8 cellular contexts compared by ENCODE assay signal in genomic region chr21:41411449-41412089, GRCh38. TPM values are rescaled to one million over a fixed set of nuclear protein-coding genes. Genes with fewer than 3 reads are reported as not detected.
A peak's percentile ranks its signal among the peaks of the same experiment; 100 is the strongest.
DNase-seq lines count a peak whose midpoint lies in the region; ATAC-seq and TF ChIP-seq lines count a peak whose summit lies in the region.
"Had no signal": no experiment of that assay in that cellular context is flagged by ENCODE, and none has a peak within 500 bp of the region (broad histone marks: within the 10 kb centered on the region; RNA-seq: fewer than 3 reads in every experiment).

No MANE protein-coding gene starts in this region.

- DNase-seq in GM12865 (ENCODE audit: low read depth) (peak; percentile 71), HT-29 (ENCODE audit: low spot score) (peak; percentile 77), astrocyte of the cerebellum (ENCODE audit: low read depth) (no peak), mesendoderm (peak; percentile 64), T-helper 9 cell (no peak), NCI-H146 treated with DMSO at 0.1 percent for 48 hours (lab: John Stamatoyannopoulos, UW; ENCODE audit: unreplicated experiment) (no peak)
- DNase-seq: stimulated activated CD4-positive, alpha-beta T cell treated with anti-CD3 and anti-CD28 coated beads, Interleukin-2, amount 100 ng/mL, for 48 hours had no signal

- no peaks in the 10 kb centered on the region for H3K4me1 ChIP-seq in mesendoderm (ENCODE audit: control insufficient read depth, low read depth, low read length)

- no peaks in the 10 kb centered on the region for H3K36me3 ChIP-seq in mesendoderm (ENCODE audit: control insufficient read depth, insufficient read depth, low read length)

- H3K56ac ChIP-seq in mesendoderm (ENCODE audit: low read length) = no peak overlapping the region

- no peak overlapping the region for H3K4me2 ChIP-seq in mesendoderm (ENCODE audit: low read length)

- no peak overlapping the region for H2BK15ac ChIP-seq in mesendoderm (replicated peaks; ENCODE audit: low read depth)

- H3K4me3 ChIP-seq in GM12865 (ENCODE audit: low read depth, low read length) = no peak overlapping the region
- H3K4me3 ChIP-seq in astrocyte of the cerebellum (ENCODE audit: low read depth, low read length) = no peak overlapping the region
- no peak overlapping the region for H3K4me3 ChIP-seq in mesendoderm (ENCODE audit: low read length)

- no CpG with 5 or more reads among the region's 5 CpGs for WGBS in mesendoderm (ENCODE audit: extremely low coverage, insufficient coverage, low lambda C conversion rate)

- H2BK120ac ChIP-seq in mesendoderm (ENCODE audit: low read depth, low read length) = no peak overlapping the region

- H3K27ac ChIP-seq in mesendoderm (ENCODE audit: low read depth, low read length) = no peak overlapping the region

- TF ChIP-seq CTCF in GM12865 (IDR thresholded peaks at IDR 0.05; ENCODE audit: insufficient read depth, low read depth, low read length, missing control alignments) (peak; percentile 22), astrocyte of the cerebellum (IDR thresholded peaks at IDR 0.05; ENCODE audit: low read depth, low read length, missing control alignments) (peak; percentile 24)

- in situ Hi-C loops in astrocyte of the cerebellum (cut with HindIII; ENCODE audit: low sequenced_read_pairs) = no loop called here

- no peak overlapping the region for H4K5ac ChIP-seq in mesendoderm (ENCODE audit: low read length)

- no peaks in the 10 kb centered on the region for H3K79me2 ChIP-seq in mesendoderm (ENCODE audit: control insufficient read depth, insufficient read depth, low read length)

- no peaks in the 10 kb centered on the region for H3K27me3 ChIP-seq in mesendoderm (ENCODE audit: insufficient read depth, low read length, poor library complexity)

- no peak overlapping the region for H2AK5ac ChIP-seq in mesendoderm (ENCODE audit: low read length)

- H3K23ac ChIP-seq in mesendoderm (ENCODE audit: low read length) = no peak overlapping the region

- H3K79me1 ChIP-seq in mesendoderm (ENCODE audit: low read length) = no peaks in the 10 kb centered on the region

- H3K18ac ChIP-seq in mesendoderm (ENCODE audit: low read length) = no peak overlapping the region

- H4K8ac ChIP-seq in mesendoderm (ENCODE audit: low read depth, low read length) = no peak overlapping the region

- no peak overlapping the region for H3K9ac ChIP-seq in mesendoderm (ENCODE audit: low read length)

- no peak overlapping the region for H2BK5ac ChIP-seq in mesendoderm (ENCODE audit: low read length)

- no peak for ATAC-seq in GM19328 (IDR thresholded peaks at IDR 0.05; ENCODE audit: unreplicated experiment)

- no peak overlapping the region for H3K4ac ChIP-seq in mesendoderm (ENCODE audit: low read depth, low read length)

RNA-seq across cellular contexts. Expression of gene MX1, which starts 14.5 kb away (rescaled TPM):
- total RNA-seq in HT-29 (2014; rRNA removed; shearing (Covaris generic)) = 18.0 and 30.6 TPM in 2 replicates
- 0.67 TPM for polyA plus RNA-seq in mesendoderm (2013, experiment 1 of 2)
- 0.67 TPM for polyA plus RNA-seq in mesendoderm (2013, experiment 2 of 2)

RNA-seq across cellular contexts. Expression of gene MX2, which starts 49.7 kb away (rescaled TPM):
- total RNA-seq in HT-29 (2014; rRNA removed; shearing (Covaris generic)) = 1.9 and 3.4 TPM in 2 replicates
- polyA plus RNA-seq in mesendoderm (2013, experiment 1 of 2) = 11.1 TPM
- 10.7 TPM for polyA plus RNA-seq in mesendoderm (2013, experiment 2 of 2)

Comparison
In these comparisons a context has a peak if more than half of its experiments do, and no peak if none do; other contexts are left out.
1. DNase-seq: peak in GM12865 (single experiment), HT-29 (single experiment) and mesendoderm (single experiment); none in astrocyte of the cerebellum (single experiment), T-helper 9 cell (single experiment) and NCI-H146 treated with DMSO at 0.1 percent for 48 hours (single experiment).